Comparison of ENCODE assay signal across 1 cellular context in the genomic region with DNA sequence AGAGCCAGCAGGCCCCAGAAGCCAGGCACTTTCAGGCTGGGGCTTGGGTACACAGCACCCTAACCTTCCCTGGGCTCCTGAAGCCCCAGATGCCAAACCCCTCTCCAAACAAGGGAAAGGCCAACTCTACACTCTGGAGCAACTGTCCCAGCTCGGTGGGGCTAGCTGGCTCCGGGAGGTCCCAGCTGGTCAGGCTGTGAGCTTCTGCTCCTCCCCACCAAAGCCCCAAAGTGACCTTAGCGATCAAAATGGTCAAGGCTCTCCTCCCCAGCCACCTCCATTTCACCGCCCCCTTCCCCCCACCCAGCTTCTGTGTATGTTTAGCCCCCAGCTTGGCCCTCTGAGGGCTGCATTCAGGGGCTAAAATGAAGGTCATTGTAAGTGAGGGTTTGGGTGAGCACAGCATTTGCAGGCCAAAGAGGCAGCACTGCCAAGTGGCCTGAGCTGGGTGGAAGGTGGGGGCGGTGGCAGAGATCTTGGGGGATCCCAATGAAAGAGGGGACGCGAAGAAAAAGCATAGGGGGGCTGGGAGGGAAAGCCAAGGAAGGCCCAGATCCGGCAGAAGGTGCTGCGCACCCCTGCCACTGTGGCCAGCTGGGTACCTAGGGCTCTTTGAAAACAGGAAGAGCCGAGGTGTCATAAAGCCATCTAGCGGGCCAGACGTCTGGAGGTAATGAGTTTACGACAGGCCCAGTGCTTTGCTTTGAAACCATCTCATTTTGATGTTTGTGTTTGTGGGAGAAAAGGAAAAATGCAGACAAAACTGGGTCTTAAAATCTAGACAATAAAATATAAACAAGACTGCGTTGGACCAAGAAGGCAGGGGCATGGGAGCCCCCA.
A peak's percentile ranks its signal among the peaks of the same experiment; 100 is the strongest.
TF ChIP-seq lines count a peak whose summit lies in the region.

No MANE protein-coding gene starts in this region.

TF ChIP-seq in HEK293, 187 proteins besides CTCF, POLR2A, EP300 and RAD21 (continued from another document):
- TF ChIP-seq, protein P1, sequence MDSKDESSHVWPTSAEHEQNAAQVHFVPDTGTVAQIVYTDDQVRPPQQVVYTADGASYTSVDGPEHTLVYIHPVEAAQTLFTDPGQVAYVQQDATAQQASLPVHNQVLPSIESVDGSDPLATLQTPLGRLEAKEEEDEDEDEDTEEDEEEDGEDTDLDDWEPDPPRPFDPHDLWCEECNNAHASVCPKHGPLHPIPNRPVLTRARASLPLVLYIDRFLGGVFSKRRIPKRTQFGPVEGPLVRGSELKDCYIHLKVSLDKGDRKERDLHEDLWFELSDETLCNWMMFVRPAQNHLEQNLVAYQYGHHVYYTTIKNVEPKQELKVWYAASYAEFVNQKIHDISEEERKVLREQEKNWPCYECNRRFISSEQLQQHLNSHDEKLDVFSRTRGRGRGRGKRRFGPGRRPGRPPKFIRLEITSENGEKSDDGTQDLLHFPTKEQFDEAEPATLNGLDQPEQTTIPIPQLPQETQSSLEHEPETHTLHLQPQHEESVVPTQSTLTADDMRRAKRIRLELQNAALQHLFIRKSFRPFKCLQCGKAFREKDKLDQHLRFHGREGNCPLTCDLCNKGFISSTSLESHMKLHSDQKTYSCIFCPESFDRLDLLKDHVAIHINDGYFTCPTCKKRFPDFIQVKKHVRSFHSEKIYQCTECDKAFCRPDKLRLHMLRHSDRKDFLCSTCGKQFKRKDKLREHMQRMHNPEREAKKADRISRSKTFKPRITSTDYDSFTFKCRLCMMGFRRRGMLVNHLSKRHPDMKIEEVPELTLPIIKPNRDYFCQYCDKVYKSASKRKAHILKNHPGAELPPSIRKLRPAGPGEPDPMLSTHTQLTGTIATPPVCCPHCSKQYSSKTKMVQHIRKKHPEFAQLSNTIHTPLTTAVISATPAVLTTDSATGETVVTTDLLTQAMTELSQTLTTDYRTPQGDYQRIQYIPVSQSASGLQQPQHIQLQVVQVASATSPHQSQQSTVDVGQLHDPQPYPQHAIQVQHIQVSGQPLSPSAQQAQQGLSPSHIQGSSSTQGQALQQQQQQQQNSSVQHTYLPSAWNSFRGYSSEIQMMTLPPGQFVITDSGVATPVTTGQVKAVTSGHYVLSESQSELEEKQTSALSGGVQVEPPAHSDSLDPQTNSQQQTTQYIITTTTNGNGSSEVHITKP (tag by site-specific recombination; IDR thresholded peaks at IDR 0.05) = peak; percentile 77
- TF ChIP-seq ZNF169 (tag by site-specific recombination; IDR thresholded peaks at IDR 0.05) (no peak), KLF1 (tag by site-specific recombination; IDR thresholded peaks at IDR 0.05) (no peak), ZXDB (tag by site-specific recombination; IDR thresholded peaks at IDR 0.05) (0 out of 2 replicates have a peak, but pooled peaks have one; percentile 15), ZNF501 (tag by site-specific recombination; IDR thresholded peaks at IDR 0.05) (no peak), GLIS2 (tag by site-specific recombination; IDR thresholded peaks at IDR 0.05) (no peak), MZF1 (tag by site-specific recombination; IDR thresholded peaks at IDR 0.05; ENCODE audit: borderline replicate concordance) (no peak), SCRT2 (tag by site-specific recombination; IDR thresholded peaks at IDR 0.05) (no peak), ZNF433 (tag by site-specific recombination; IDR thresholded peaks at IDR 0.05; ENCODE audit: low read depth) (no peak), PRDM2 (tag by site-specific recombination; IDR thresholded peaks at IDR 0.05; ENCODE audit: borderline replicate concordance) (no peak)
